2 cellular contexts compared by ENCODE assay signal in the genomic region with DNA sequence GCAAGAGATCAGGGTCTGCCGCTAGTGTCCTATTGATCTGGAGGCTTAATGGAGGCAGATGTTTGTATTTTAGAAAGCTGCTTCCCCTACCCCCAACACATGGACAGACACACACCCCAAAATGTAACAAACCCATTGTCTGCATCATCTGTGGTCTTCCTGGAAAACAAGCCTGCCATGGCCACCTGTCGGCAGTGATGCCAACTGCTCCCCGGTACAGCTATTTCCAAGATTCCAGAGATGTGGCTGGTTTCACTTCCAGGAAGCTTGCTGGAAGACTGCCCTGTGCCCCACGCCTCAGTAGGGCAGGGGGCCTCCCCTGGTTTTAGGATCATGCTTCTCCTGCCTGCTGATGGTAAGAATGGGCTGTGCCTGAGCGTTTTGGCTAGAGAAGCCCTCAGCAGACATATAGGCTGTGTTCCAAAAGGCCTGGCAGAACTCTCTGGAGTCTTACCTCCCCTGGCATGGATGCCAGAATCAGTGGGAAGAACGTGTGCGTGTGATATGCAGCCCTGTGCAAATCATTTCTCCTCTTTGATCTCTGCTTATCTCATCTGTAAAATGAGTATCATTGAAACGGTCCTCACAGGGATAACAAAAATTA.
TF ChIP-seq lines count a peak whose summit lies in the region.

No MANE protein-coding gene starts in this region.

TF ChIP-seq in H1, 55 proteins besides CTCF, POLR2A, EP300 and RAD21:
- TF ChIP-seq E2F6 (IDR thresholded peaks at IDR 0.05) (no peak), SIN3A (conservative IDR thresholded peaks at IDR 0.05 in 1 of 2, IDR thresholded peaks at IDR 0.05 in 1 of 2; ENCODE audit: low read depth in 1 of 2, low read length in 2 of 2) (no peak), SUZ12 (IDR thresholded peaks at IDR 0.05; ENCODE audit: low read length) (no peak), CBX8 (IDR thresholded peaks at IDR 0.05; ENCODE audit: borderline replicate concordance, low read depth, low read length) (no peak), POU5F1 (IDR thresholded peaks at IDR 0.05; ENCODE audit: low read depth, low read length) (no peak), ASH2L (IDR thresholded peaks at IDR 0.05; ENCODE audit: low read length) (no peak), TCF12 (IDR thresholded peaks at IDR 0.05; ENCODE audit: low read depth, low read length) (no peak)

TF ChIP-seq in HepG2, 621 proteins besides CTCF, POLR2A, EP300 and RAD21:
- no peak for TF ChIP-seq FOXK2 (IDR thresholded peaks at IDR 0.05)
- no peak for TF ChIP-seq ZNF562 (CRISPR knock-in tag; IDR thresholded peaks at IDR 0.05; ENCODE audit: borderline replicate concordance)
- TF ChIP-seq KLF9 (CRISPR knock-in tag; IDR thresholded peaks at IDR 0.05; ENCODE audit: low read depth): no peak
- 0 out of 2 replicates have a peak, but pooled peaks have one; percentile 9 for TF ChIP-seq ELF4 (CRISPR knock-in tag; IDR thresholded peaks at IDR 0.05; ENCODE audit: borderline replicate concordance)
- TF ChIP-seq NR2F2 (IDR thresholded peaks at IDR 0.05; ENCODE audit: borderline replicate concordance, low read depth): no peak
- no peak for TF ChIP-seq ZNF572 (CRISPR knock-in tag; IDR thresholded peaks at IDR 0.05)
- TF ChIP-seq ZBTB7B (CRISPR knock-in tag; IDR thresholded peaks at IDR 0.05): no peak
- peak; percentile 21; the same call in 1 of the 2 replicates for TF ChIP-seq SMC3 (IDR thresholded peaks at IDR 0.05; ENCODE audit: low read length)
- no peak for TF ChIP-seq ZBTB3 (CRISPR knock-in tag; IDR thresholded peaks at IDR 0.05; ENCODE audit: borderline replicate concordance, low read depth)
- TF ChIP-seq YEATS4 (CRISPR knock-in tag; IDR thresholded peaks at IDR 0.05; ENCODE audit: borderline replicate concordance): 0 out of 2 replicates have a peak, but pooled peaks have one; percentile 9
- no peak for TF ChIP-seq NFKB2 (CRISPR knock-in tag; IDR thresholded peaks at IDR 0.05; ENCODE audit: borderline replicate concordance)
- TF ChIP-seq STAG1 (CRISPR knock-in tag; IDR thresholded peaks at IDR 0.05): 0 out of 2 replicates have a peak, but pooled peaks have one; percentile 10
- no peak for TF ChIP-seq ZNF207 (IDR thresholded peaks at IDR 0.05; ENCODE audit: borderline replicate concordance)
- no peak for TF ChIP-seq NCOR1 (IDR thresholded peaks at IDR 0.05; ENCODE audit: borderline replicate concordance, low read length)
- no peak for TF ChIP-seq CBX2 (IDR thresholded peaks at IDR 0.05; ENCODE audit: low read depth, low read length)
- TF ChIP-seq CBX2 (CRISPR knock-in tag; IDR thresholded peaks at IDR 0.05; ENCODE audit: low read depth): no peak
- TF ChIP-seq, protein P1, sequence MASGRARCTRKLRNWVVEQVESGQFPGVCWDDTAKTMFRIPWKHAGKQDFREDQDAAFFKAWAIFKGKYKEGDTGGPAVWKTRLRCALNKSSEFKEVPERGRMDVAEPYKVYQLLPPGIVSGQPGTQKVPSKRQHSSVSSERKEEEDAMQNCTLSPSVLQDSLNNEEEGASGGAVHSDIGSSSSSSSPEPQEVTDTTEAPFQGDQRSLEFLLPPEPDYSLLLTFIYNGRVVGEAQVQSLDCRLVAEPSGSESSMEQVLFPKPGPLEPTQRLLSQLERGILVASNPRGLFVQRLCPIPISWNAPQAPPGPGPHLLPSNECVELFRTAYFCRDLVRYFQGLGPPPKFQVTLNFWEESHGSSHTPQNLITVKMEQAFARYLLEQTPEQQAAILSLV (CRISPR knock-in tag; IDR thresholded peaks at IDR 0.05; ENCODE audit: borderline replicate concordance): no peak
- no peak for TF ChIP-seq TBL1XR1 (IDR thresholded peaks at IDR 0.05; ENCODE audit: borderline replicate concordance, low read length, partially characterized antibody)
- TF ChIP-seq PHF8 (CRISPR knock-in tag; IDR thresholded peaks at IDR 0.05): no peak
- TF ChIP-seq MXI1 (IDR thresholded peaks at IDR 0.05; ENCODE audit: borderline replicate concordance, low read depth, low read length): no peak; the same call in 2 of the 3 replicates
- TF ChIP-seq, protein P2, sequence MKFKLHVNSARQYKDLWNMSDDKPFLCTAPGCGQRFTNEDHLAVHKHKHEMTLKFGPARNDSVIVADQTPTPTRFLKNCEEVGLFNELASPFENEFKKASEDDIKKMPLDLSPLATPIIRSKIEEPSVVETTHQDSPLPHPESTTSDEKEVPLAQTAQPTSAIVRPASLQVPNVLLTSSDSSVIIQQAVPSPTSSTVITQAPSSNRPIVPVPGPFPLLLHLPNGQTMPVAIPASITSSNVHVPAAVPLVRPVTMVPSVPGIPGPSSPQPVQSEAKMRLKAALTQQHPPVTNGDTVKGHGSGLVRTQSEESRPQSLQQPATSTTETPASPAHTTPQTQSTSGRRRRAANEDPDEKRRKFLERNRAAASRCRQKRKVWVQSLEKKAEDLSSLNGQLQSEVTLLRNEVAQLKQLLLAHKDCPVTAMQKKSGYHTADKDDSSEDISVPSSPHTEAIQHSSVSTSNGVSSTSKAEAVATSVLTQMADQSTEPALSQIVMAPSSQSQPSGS (CRISPR knock-in tag; IDR thresholded peaks at IDR 0.05): no peak
- 0 out of 2 replicates have a peak, but pooled peaks have one; percentile 1 for TF ChIP-seq ZMYM3 (CRISPR knock-in tag; IDR thresholded peaks at IDR 0.05)
- peak; percentile 32; the same call in 1 of the 2 replicates for TF ChIP-seq SALL1 (CRISPR knock-in tag; IDR thresholded peaks at IDR 0.05)
- 0 out of 2 replicates have a peak, but pooled peaks have one; percentile 13 for TF ChIP-seq FOXC1 (CRISPR knock-in tag; IDR thresholded peaks at IDR 0.05; ENCODE audit: borderline replicate concordance)
- TF ChIP-seq MIER3 (CRISPR knock-in tag; IDR thresholded peaks at IDR 0.05; ENCODE audit: borderline replicate concordance): no peak
TF ChIP-seq in HepG2: peak in this region for 7.
